ENCODE assay signal across 34 cellular contexts in genomic region chr10:36583690-36584089, GRCh38.
"Had no signal": no experiment of that assay in that cellular context is flagged by ENCODE, and none has a peak within 500 bp of the region (broad histone marks: within the 10 kb centered on the region; RNA-seq: fewer than 3 reads in every experiment).

No MANE protein-coding gene starts in this region.

- H3K4me1 ChIP-seq: adrenal gland, body of pancreas, breast epithelium had no signal

- FAIRE-seq: astrocyte, TTC549 had no signal

- H3K27me3 ChIP-seq: adrenal gland, body of pancreas, brain microvascular endothelial cell, breast epithelium had no signal

- DNase-seq: activated B cell treated with CpG ODN at 0.5 μM for 24 hours; activated CD4-positive, alpha-beta memory T cell treated with anti-CD3 and anti-CD28 coated beads for 36 hours; activated CD4-positive, alpha-beta T cell treated with anti-CD3 and anti-CD28 coated beads for 4 hours; activated CD4-positive, alpha-beta T cell treated with anti-CD3 and anti-CD28 coated beads, Interleukin-2, amount 10 ng/mL, durations not matched to agents 24 days and 14 days; activated CD4-positive, alpha-beta T cell treated with anti-CD3 and anti-CD28 coated beads, Interleukin-2, amount 50 U/mL, for 1 hour; activated CD4-positive, alpha-beta T cell treated with anti-CD3 and anti-CD28 coated beads, Interleukin-2, amount 50 U/mL, for 4 hours; activated CD4-positive, CD25-positive, alpha-beta regulatory T cell treated with anti-CD3 and anti-CD28 coated beads, Interleukin-2, amount 50 U/mL, for 72 hours; activated CD8-positive, alpha-beta memory T cell treated with anti-CD3 and anti-CD28 coated beads, Interleukin-2, amount 50 U/mL, for 4 hours; activated CD8-positive, alpha-beta T cell treated with anti-CD3 and anti-CD28 coated beads for 36 hours; activated effector memory CD4-positive, alpha-beta T cell treated with anti-CD3 and anti-CD28 coated beads, Interleukin-2, amount 50 U/mL, for 16 hours; activated gamma-delta T cell treated with Interleukin-2 at 50 U/mL for 16 hours; activated naive CD4-positive, alpha-beta T cell; activated naive CD4-positive, alpha-beta T cell treated with anti-CD3 and anti-CD28 coated beads for 36 hours; activated naive CD4-positive, alpha-beta T cell treated with anti-CD3 and anti-CD28 coated beads, Interleukin-2, amount 50 U/mL, for 16 hours; activated naive CD8-positive, alpha-beta T cell treated with anti-CD3 and anti-CD28 coated beads for 36 hours; activated T-cell treated with anti-CD3 and anti-CD28 coated beads for 4 hours; activated T-cell treated with anti-CD3 and anti-CD28 coated beads, Interleukin-2, amount 50 U/mL, for 1 hour; activated T-cell treated with anti-CD3 and anti-CD28 coated beads, Interleukin-2, amount 50 U/mL, for 4 hours; activated T-cell treated with anti-CD3 and anti-CD28 coated beads, Interleukin-2, amount 50 U/mL, for 72 hours; adrenal gland; amniotic stem cell; aorta; body of pancreas; brain microvascular endothelial cell; central memory CD4-positive, alpha-beta T cell; T-helper 1 cell; T-helper 2 cell; T-helper 9 cell had no signal

- H3K4me3 ChIP-seq: adrenal gland, body of pancreas, breast epithelium had no signal

- H3K9me3 ChIP-seq: adrenal gland, body of pancreas, breast epithelium had no signal

- H3K27ac ChIP-seq: adrenal gland, body of pancreas, brain microvascular endothelial cell, breast epithelium, VCaP had no signal

- H3K36me3 ChIP-seq: adrenal gland, brain microvascular endothelial cell, breast epithelium had no signal

- ATAC-seq: activated CD8-positive, alpha-beta T cell treated with anti-CD3 and anti-CD28 coated beads for 36 hours; activated naive CD4-positive, alpha-beta T cell treated with anti-CD3 and anti-CD28 coated beads, Interleukin-2, amount 50 U/mL, for 72 hours; activated T-cell treated with anti-CD3 and anti-CD28 coated beads, Interleukin-2, amount 50 U/mL, for 4 hours; activated T-cell treated with anti-CD3 and anti-CD28 coated beads, Interleukin-2, amount 50 U/mL, for 72 hours; activated T-helper 17 cell treated with anti-CD3 and anti-CD28 coated beads, Interleukin-2, amount 50 U/mL, for 72 hours; body of pancreas had no signal
